In the genomic region with DNA sequence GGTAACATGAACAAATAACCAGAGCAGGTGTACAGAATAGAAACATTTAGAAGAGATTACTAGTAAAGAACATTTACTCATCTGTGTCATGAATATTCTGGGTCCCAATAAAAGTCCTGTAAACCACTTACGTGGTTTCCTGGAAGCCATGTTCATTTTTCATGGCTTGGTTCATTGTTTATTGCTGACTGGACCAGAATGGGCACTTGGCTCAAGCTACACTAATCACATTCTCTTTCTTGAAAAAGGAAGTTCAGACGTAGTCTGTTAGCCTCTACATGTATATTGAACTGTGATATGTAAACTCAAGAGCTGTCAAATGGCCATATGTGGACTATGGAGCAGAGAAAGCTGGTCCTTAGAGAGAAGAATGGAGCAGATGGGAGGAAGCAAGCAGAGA, we compare ENCODE assay signal across 17 cellular contexts.
A peak's percentile ranks its signal among the peaks of the same experiment; 100 is the strongest.
DNase-seq lines count a peak whose midpoint lies in the region; ATAC-seq, FAIRE-seq and TF ChIP-seq lines count a peak whose summit lies in the region.
"Had no signal": no experiment of that assay in that cellular context is flagged by ENCODE, and none has a peak within 500 bp of the region (broad histone marks: within the 10 kb centered on the region; RNA-seq: fewer than 3 reads in every experiment).

No MANE protein-coding gene starts in this region.

- peaks cover 2% of the 10 kb centered on the region for H3K9me3 Mint-ChIP-seq in astrocyte (ENCODE audit: unreplicated experiment)
- peaks cover 2% of the 10 kb centered on the region for H3K9me3 Mint-ChIP-seq in glutamatergic neuron (ENCODE audit: unreplicated experiment)
- H3K9me3 Mint-ChIP-seq in stimulated activated effector memory CD8-positive, alpha-beta T cell treated with anti-CD3 and anti-CD28 coated beads, Interleukin-12 subunit alpha, Interleukin-12 subunit beta, amount 100 ng/mL, for 72 hours: peaks cover 5% of the 10 kb centered on the region

- DNase-seq in DMS79 treated with DMSO at 0.1 percent for 48 hours (lab: John Stamatoyannopoulos, UW) (peak; percentile 2), DMS79 (lab: John Stamatoyannopoulos, UW) (no peak), astrocyte (ENCODE audit: low read depth) (peak; percentile 3), glutamatergic neuron (no peak), H54 (ENCODE audit: insufficient read length, low spot score) (no peak), HT-29 (ENCODE audit: low spot score) (no peak)
- no peak for DNase-seq in stimulated activated effector memory CD8-positive, alpha-beta T cell treated with anti-CD3 and anti-CD28 coated beads, Interleukin-12 subunit alpha, Interleukin-12 subunit beta, amount 100 ng/mL, for 72 hours (ENCODE audit: low spot score in 2 of 2)
- DNase-seq: CD4-positive, alpha-beta memory T cell; DMS153; DND-41; EL; GOT3; H9 had no signal

- no peak overlapping the region for H3K27ac ChIP-seq in astrocyte (ENCODE audit: low read depth, low read length)
- H3K27ac ChIP-seq: 22Rv1, BLaER1 had no signal

- no peak overlapping the region for H2AFZ ChIP-seq in astrocyte (ENCODE audit: low read depth, low read length)

- H3K27me3 ChIP-seq in astrocyte (ENCODE audit: insufficient read depth, low read length): no peaks in the 10 kb centered on the region
- H3K27me3 ChIP-seq: BLaER1 had no signal

- no peaks in the 10 kb centered on the region for H3K4me1 ChIP-seq in astrocyte (ENCODE audit: insufficient read depth, low read length)
- H3K4me1 ChIP-seq: BLaER1 had no signal

- H3K4me2 ChIP-seq in astrocyte (ENCODE audit: low read length): no peak overlapping the region
- H3K4me2 ChIP-seq: BLaER1 had no signal

- ATAC-seq in stimulated activated effector memory CD8-positive, alpha-beta T cell treated with anti-CD3 and anti-CD28 coated beads, Interleukin-12 subunit alpha, Interleukin-12 subunit beta, amount 100 ng/mL, for 72 hours: no peak
- ATAC-seq: GM12878 had no signal

- H3K36me3 ChIP-seq in astrocyte (ENCODE audit: insufficient read depth, low read length): no peaks in the 10 kb centered on the region

- H3K27ac Mint-ChIP-seq in astrocyte (ENCODE audit: unreplicated experiment) (no peak overlapping the region), glutamatergic neuron (ENCODE audit: unreplicated experiment) (peak overlapping the region; percentile 74)
- H3K27ac Mint-ChIP-seq in stimulated activated effector memory CD8-positive, alpha-beta T cell treated with anti-CD3 and anti-CD28 coated beads, Interleukin-12 subunit alpha, Interleukin-12 subunit beta, amount 100 ng/mL, for 72 hours: no peak overlapping the region
- H3K27ac Mint-ChIP-seq: CD14-positive monocyte; CD4-positive, alpha-beta memory T cell; H9 had no signal

- no peaks in the 10 kb centered on the region for H4K20me1 ChIP-seq in astrocyte (ENCODE audit: insufficient read depth, low read length)
- H4K20me1 ChIP-seq: BLaER1 had no signal

- H3K4me3 Mint-ChIP-seq in astrocyte (ENCODE audit: unreplicated experiment): no peak overlapping the region
- no peak overlapping the region for H3K4me3 Mint-ChIP-seq in glutamatergic neuron (ENCODE audit: unreplicated experiment)
- no peak overlapping the region for H3K4me3 Mint-ChIP-seq in stimulated activated effector memory CD8-positive, alpha-beta T cell treated with anti-CD3 and anti-CD28 coated beads, Interleukin-12 subunit alpha, Interleukin-12 subunit beta, amount 100 ng/mL, for 72 hours
- H3K4me3 Mint-ChIP-seq: CD14-positive monocyte; CD4-positive, alpha-beta memory T cell; H9 had no signal

- H3K36me3 Mint-ChIP-seq in astrocyte (ENCODE audit: low read depth, unreplicated experiment) (no peaks in the 10 kb centered on the region), glutamatergic neuron (ENCODE audit: unreplicated experiment) (peaks cover 6% of the 10 kb centered on the region)
- no peaks in the 10 kb centered on the region for H3K36me3 Mint-ChIP-seq in stimulated activated effector memory CD8-positive, alpha-beta T cell treated with anti-CD3 and anti-CD28 coated beads, Interleukin-12 subunit alpha, Interleukin-12 subunit beta, amount 100 ng/mL, for 72 hours
- H3K36me3 Mint-ChIP-seq: CD14-positive monocyte; CD4-positive, alpha-beta memory T cell had no signal

- TF ChIP-seq POLR2A in H54 (IDR thresholded peaks at IDR 0.05; ENCODE audit: low read depth, low read length): no peak

- no peaks in the 10 kb centered on the region for H3K27me3 Mint-ChIP-seq in astrocyte (ENCODE audit: low read depth, unreplicated experiment)
- no peaks in the 10 kb centered on the region for H3K27me3 Mint-ChIP-seq in glutamatergic neuron (ENCODE audit: unreplicated experiment)
- H3K27me3 Mint-ChIP-seq: CD4-positive, alpha-beta memory T cell had no signal

- FAIRE-seq in astrocyte (lab: Jason Lieb, UNC): no peak
- no peak for FAIRE-seq in H54 (lab: Jason Lieb, UNC)
- FAIRE-seq: GM12878 had no signal

- no peak overlapping the region for H3K4me3 ChIP-seq in astrocyte (ENCODE audit: insufficient read depth, low read depth, low read length)
- H3K4me3 ChIP-seq: BLaER1, GM12878 had no signal

- H3K9me3 ChIP-seq in astrocyte (ENCODE audit: insufficient read depth, low read depth, low read length): no peaks in the 10 kb centered on the region

- no peaks in the 10 kb centered on the region for H3K79me2 ChIP-seq in astrocyte (ENCODE audit: insufficient read depth, low read length)

- TF ChIP-seq CTCF in astrocyte (IDR thresholded peaks at IDR 0.05; ENCODE audit: insufficient read depth, low read depth, low read length) (no peak), glutamatergic neuron (IDR thresholded peaks at IDR 0.05; ENCODE audit: partially characterized antibody, unreplicated experiment) (no peak)

- H3K4me1 Mint-ChIP-seq in astrocyte (ENCODE audit: low read depth, unreplicated experiment): no peaks in the 10 kb centered on the region
- peaks cover 7% of the 10 kb centered on the region for H3K4me1 Mint-ChIP-seq in glutamatergic neuron (ENCODE audit: low read depth, unreplicated experiment)
- no peaks in the 10 kb centered on the region for H3K4me1 Mint-ChIP-seq in stimulated activated effector memory CD8-positive, alpha-beta T cell treated with anti-CD3 and anti-CD28 coated beads, Interleukin-12 subunit alpha, Interleukin-12 subunit beta, amount 100 ng/mL, for 72 hours
- H3K4me1 Mint-ChIP-seq: CD4-positive, alpha-beta memory T cell had no signal

- H3K9ac ChIP-seq in astrocyte (ENCODE audit: low read length): no peak overlapping the region
- H3K9ac ChIP-seq: BLaER1 had no signal

Comparison
In these comparisons a context has a peak if more than half of its experiments do, and no peak if none do; other contexts are left out.
1. DNase-seq: peak in DMS79 treated with DMSO at 0.1 percent for 48 hours (single experiment) and astrocyte (single experiment); none in DMS79 (single experiment), glutamatergic neuron (single experiment), H54 (single experiment), HT-29 (single experiment) and stimulated activated effector memory CD8-positive, alpha-beta T cell treated with anti-CD3 and anti-CD28 coated beads, Interleukin-12 subunit alpha, Interleukin-12 subunit beta, amount 100 ng/mL, for 72 hours (0 of 2).